Comparison of ENCODE assay signal across 19 cellular contexts in genomic region chr6:26136321-26136720, GRCh38.
"Had no signal": no experiment of that assay in that cellular context is flagged by ENCODE, and none has a peak within 500 bp of the region (broad histone marks: within the 10 kb centered on the region; RNA-seq: fewer than 3 reads in every experiment).

No MANE protein-coding gene starts in this region.

- H3K9me3 Mint-ChIP-seq: endodermal cell; naive thymus-derived CD8-positive, alpha-beta T cell; neural crest cell; type B pancreatic cell had no signal

- H3K36me3 ChIP-seq: colonic mucosa, ovary had no signal

- H3K27ac ChIP-seq: colonic mucosa, foreskin keratinocyte, ovary, right atrium auricular region, sigmoid colon, skin epidermis had no signal

- H3K27me3 Mint-ChIP-seq: naive thymus-derived CD8-positive, alpha-beta T cell; type B pancreatic cell had no signal

- H3K27me3 ChIP-seq: colonic mucosa, foreskin keratinocyte, ovary, right atrium auricular region, sigmoid colon had no signal

- H3K4me3 ChIP-seq: colonic mucosa, ovary, right atrium auricular region, sigmoid colon, skin epidermis had no signal

- H3K4me1 ChIP-seq: colonic mucosa, foreskin keratinocyte had no signal

- H3K9me3 ChIP-seq: colonic mucosa, ovary, right atrium auricular region, sigmoid colon had no signal

- H3K27ac Mint-ChIP-seq: endodermal cell, type B pancreatic cell had no signal

- ATAC-seq: foreskin keratinocyte; left colon; naive thymus-derived CD8-positive, alpha-beta T cell had no signal

- H3K4me3 Mint-ChIP-seq: endodermal cell; naive thymus-derived CD8-positive, alpha-beta T cell; neural crest cell; type B pancreatic cell had no signal

- DNase-seq: colonic mucosa; dermis blood vessel endothelial cell; effector CD4-positive, alpha-beta T cell; endodermal cell; erythroblast; foreskin keratinocyte; kidney; left colon; naive thymus-derived CD8-positive, alpha-beta T cell; nucleus accumbens; ovary; sigmoid colon; stimulated activated CD4-positive, alpha-beta T cell treated with anti-CD3 and anti-CD28 coated beads, Interleukin-2, amount 100 ng/mL, for 24 hours; stimulated activated CD4-positive, alpha-beta T cell treated with anti-CD3 and anti-CD28 coated beads, Interleukin-4, amount 100 ng/mL, for 4 hours; stimulated activated naive CD4-positive, alpha-beta T cell had no signal
